ENCODE assay signal across 9 cellular contexts in genomic region chr5:119368238-119368630, GRCh38. TPM values are rescaled to one million over a fixed set of nuclear protein-coding genes. Genes with fewer than 3 reads are reported as not detected.
A peak's percentile ranks its signal among the peaks of the same experiment; 100 is the strongest.
DNase-seq lines count a peak whose midpoint lies in the region; ATAC-seq lines count a peak whose summit lies in the region.
"Had no signal": no experiment of that assay in that cellular context is flagged by ENCODE, and none has a peak within 500 bp of the region (broad histone marks: within the 10 kb centered on the region; RNA-seq: fewer than 3 reads in every experiment).

No MANE protein-coding gene starts in this region.

- peak overlapping the region; percentile 89 for H3K27ac Mint-ChIP-seq in central memory CD8-positive, alpha-beta T cell (ENCODE audit: low read depth)

- peak; percentile 41 for DNase-seq in activated CD4-positive, CD25-positive, alpha-beta regulatory T cell treated with anti-CD3 and anti-CD28 coated beads, Interleukin-2, amount 50 U/mL, for 16 hours (ENCODE audit: low read depth, low spot score)
- DNase-seq in central memory CD8-positive, alpha-beta T cell (ENCODE audit: low spot score in 2 of 2) = no peak
- peak; percentile 24 for DNase-seq in stimulated activated CD8-positive, alpha-beta memory T cell treated with anti-CD3 and anti-CD28 coated beads, Interleukin-4, amount 100 ng/mL, for 24 hours (ENCODE audit: low read depth)
- DNase-seq in NCI-H1930 (lab: John Stamatoyannopoulos, UW) = no peak
- no peak for DNase-seq in A172 (ENCODE audit: low spot score)
- no peak for DNase-seq in amniotic stem cell (lab: John Stamatoyannopoulos, UW)
- DNase-seq: NCI-H345 had no signal

- H3K4me3 Mint-ChIP-seq in central memory CD8-positive, alpha-beta T cell = peak overlapping the region; percentile 60

- H3K9me3 Mint-ChIP-seq in central memory CD8-positive, alpha-beta T cell = no peaks in the 10 kb centered on the region

- no peaks in the 10 kb centered on the region for H3K27me3 Mint-ChIP-seq in central memory CD8-positive, alpha-beta T cell

- peaks cover 74% of the 10 kb centered on the region for H3K4me1 Mint-ChIP-seq in central memory CD8-positive, alpha-beta T cell

- peaks cover 27% of the 10 kb centered on the region for H3K36me3 Mint-ChIP-seq in central memory CD8-positive, alpha-beta T cell (ENCODE audit: insufficient read depth)

- peak; percentile 20 for ATAC-seq in GM21723 (IDR thresholded peaks at IDR 0.05; ENCODE audit: unreplicated experiment)
- ATAC-seq in central memory CD8-positive, alpha-beta T cell (replicated peaks; ENCODE audit: extremely low read depth, poor library complexity, severe bottlenecking) = peak; percentile 52
- no peak for ATAC-seq in GM19328 (IDR thresholded peaks at IDR 0.05; ENCODE audit: unreplicated experiment)

RNA-seq across cellular contexts. Expression of gene TNFAIP8, which starts 12.4 kb away (rescaled TPM):
- 13.7 and 18.0 TPM in 2 replicates for total RNA-seq in A172 (2014; rRNA removed; shearing (Covaris generic))

Comparison
In these comparisons a context has a peak if more than half of its experiments do, and no peak if none do; other contexts are left out.
1. DNase-seq: peak in activated CD4-positive, CD25-positive, alpha-beta regulatory T cell treated with anti-CD3 and anti-CD28 coated beads, Interleukin-2, amount 50 U/mL, for 16 hours (single experiment) and stimulated activated CD8-positive, alpha-beta memory T cell treated with anti-CD3 and anti-CD28 coated beads, Interleukin-4, amount 100 ng/mL, for 24 hours (single experiment); none in central memory CD8-positive, alpha-beta T cell (0 of 2), NCI-H1930 (0 of 2), A172 (single experiment) and amniotic stem cell (single experiment).